Comparison of ENCODE assay signal across 8 cellular contexts in genomic region chr7:151520419-151521229, GRCh38. TPM values are rescaled to one million over a fixed set of nuclear protein-coding genes. Genes with fewer than 3 reads are reported as not detected.
A peak's percentile ranks its signal among the peaks of the same experiment; 100 is the strongest.
DNase-seq lines count a peak whose midpoint lies in the region; ATAC-seq, FAIRE-seq and TF ChIP-seq lines count a peak whose summit lies in the region.
"Had no signal": no experiment of that assay in that cellular context is flagged by ENCODE, and none has a peak within 500 bp of the region (broad histone marks: within the 10 kb centered on the region; RNA-seq: fewer than 3 reads in every experiment).

No MANE protein-coding gene starts in this region.

- no peaks in the 10 kb centered on the region for H3K27me3 ChIP-seq in pancreas
- H3K27me3 ChIP-seq in uterus = no peaks in the 10 kb centered on the region

- WGBS in pancreas, 2 donors = 8 to 9% methylated on average over 53 of the region's 53 CpGs

- TF ChIP-seq CTCF in pancreas (IDR thresholded peaks at IDR 0.05) = no peak
- no peak for TF ChIP-seq CTCF in uterus (IDR thresholded peaks at IDR 0.05)

- TF ChIP-seq POLR2A in uterus (IDR thresholded peaks at IDR 0.05) = no peak

- peak overlapping the region; percentile 92 to 98 (median 98) for H3K27ac ChIP-seq in pancreas
- peak overlapping the region; percentile 96 to 100 for H3K27ac ChIP-seq in uterus

- H3K4me3 ChIP-seq in pancreas = peak overlapping the region; percentile 13 to 87 (median 50)
- H3K4me3 ChIP-seq in uterus = peak overlapping the region; percentile 20 to 37

- FAIRE-seq in pancreas (lab: Jason Lieb, UNC) = no peak
- FAIRE-seq in GM19239 (lab: Jason Lieb, UNC) = no peak
- FAIRE-seq: endometrium had no signal

- DNase-seq in NCI-H510A treated with DMSO at 0.1 percent for 48 hours (lab: John Stamatoyannopoulos, UW) (peak; percentile 52), globus pallidus (ENCODE audit: low spot score) (peak; percentile 38), pancreas (peak; percentile 54 to 92 (median 74)), uterus (peak; percentile 52 to 56), GM19239 (ENCODE audit: insufficient read length, low spot score) (no peak)
- DNase-seq in activated naive CD4-positive, alpha-beta T cell (lab: John Stamatoyannopoulos, UW) = peak; percentile 6 to 29 (median 22)

- intact Hi-C loops in pancreas (cut with DNase I) (no loop called here), uterus (cut with DNase I; ENCODE audit: low total_unique reads) (no loop called here)

- H3K9me3 ChIP-seq in pancreas = no peaks in the 10 kb centered on the region
- H3K9me3 ChIP-seq in uterus = no peaks in the 10 kb centered on the region

- H3K4me1 ChIP-seq in pancreas (peaks cover 0 to 23% (median under 1%) of the 10 kb centered on the region in 3 donors), uterus (no peaks in the 10 kb centered on the region)

- H3K36me3 ChIP-seq in pancreas = no peaks in the 10 kb centered on the region
- H3K36me3 ChIP-seq in uterus = no peaks in the 10 kb centered on the region

- ATAC-seq in GM19397 (IDR thresholded peaks at IDR 0.05; ENCODE audit: unreplicated experiment) = peak; percentile 0
- peak; percentile 18 to 33 (median 26) for ATAC-seq in pancreas

RNA-seq across cellular contexts. Expression of gene RHEB, which starts 0.9 kb away (rescaled TPM):
- 10 to 100 TPM; 28.6 to 48.1 (median 35.8) TPM for total RNA-seq in pancreas
- polyA plus RNA-seq in pancreas = 10 to 100 TPM; 32.9 to 65.9 TPM
- total RNA-seq in uterus = 100 to 1,000 TPM in 2 of 4 donors, 10 to 100 TPM in 2; 69.2 to 135 (median 102) TPM
